9 cellular contexts compared by ENCODE assay signal in genomic region chr16:28924399-28924761, GRCh38. TPM values are rescaled to one million over a fixed set of nuclear protein-coding genes. Genes with fewer than 3 reads are reported as not detected.
DNase-seq lines count a peak whose midpoint lies in the region; ATAC-seq and TF ChIP-seq lines count a peak whose summit lies in the region.
"Had no signal": no experiment of that assay in that cellular context is flagged by ENCODE, and none has a peak within 500 bp of the region (broad histone marks: within the 10 kb centered on the region; RNA-seq: fewer than 3 reads in every experiment).

No MANE protein-coding gene starts in this region.

- POLR2A ChIA-PET in GM10248 (lab: Yijun Ruan, JAX), result interaction anchor here (1.0 to 1.2 kb wide), 4 partner anchors 10 to 62 kb away, joined by 3 to 9 read pairs (median 4); no protein-coding TSS in a partner anchor

- H3K27ac ChIP-seq in left ventricle myocardium inferior (replicated peaks) (peak overlapping the region; percentile 99), uterus (peak overlapping the region; percentile 89 to 91)

- no peak for ATAC-seq in GM18511 (IDR thresholded peaks at IDR 0.05; ENCODE audit: unreplicated experiment)

- TF ChIP-seq CTCF in left ventricle myocardium inferior (IDR thresholded peaks at IDR 0.05; ENCODE audit: borderline replicate concordance) (no peak), lower leg skin (IDR thresholded peaks at IDR 0.05) (no peak), uterus (IDR thresholded peaks at IDR 0.05) (peak in 1 of 4 experiments; percentile 4), GM10248 (IDR thresholded peaks at IDR 0.05; ENCODE audit: control extremely low read depth, extremely low read depth, low read depth, missing control alignments) (no peak)

- TF ChIP-seq POLR2A in lower leg skin (IDR thresholded peaks at IDR 0.05) (no peak), uterus (IDR thresholded peaks at IDR 0.05) (no peak)

- H3K36me3 ChIP-seq in left ventricle myocardium inferior (peaks cover 25% of the 10 kb centered on the region), adipocyte (ENCODE audit: control insufficient read depth, insufficient read depth, low read length, severe bottlenecking) (peaks cover 4% of the 10 kb centered on the region), uterus (no peaks in the 10 kb centered on the region)

- CTCF ChIA-PET in GM10248 (lab: Yijun Ruan, JAX), result interaction anchor here (0.7 to 2.3 kb wide), 4 partner anchors 8 to 78 kb away, joined by 3 to 19 read pairs (median 7); partner anchors contain the start of genes CD19 and TUFM

- H3K4me1 ChIP-seq in left ventricle myocardium inferior (peaks cover 17% of the 10 kb centered on the region), adipocyte (ENCODE audit: control insufficient read depth, insufficient read depth, low read length) (peaks cover 8% of the 10 kb centered on the region), uterus (peaks cover 0 to 7% of the 10 kb centered on the region in 2 donors)

- DNase-seq in left ventricle myocardium inferior, result no peak
- no peak for DNase-seq in cardiac septum (ENCODE audit: low spot score)
- DNase-seq in adipocyte (ENCODE audit: low read depth), result no peak
- peak in 1 of 2 donors; percentile 88 for DNase-seq in lower leg skin (ENCODE audit: low spot score in 2 of 2)
- no peak for DNase-seq in uterus
- no peak for DNase-seq in GM10248 (ENCODE audit: extremely low spot score)
- DNase-seq in SIG-M5 (lab: John Stamatoyannopoulos, UW), result no peak

- H3K4me3 ChIP-seq in left ventricle myocardium inferior (peak overlapping the region; percentile 88), adipocyte (ENCODE audit: low read length) (peak overlapping the region; percentile 79), lower leg skin (ENCODE audit: low read depth, poor library complexity, severe bottlenecking) (peak overlapping the region; percentile 73), uterus (peak overlapping the region; percentile 83 to 92)

- H3K27me3 ChIP-seq in left ventricle myocardium inferior (ENCODE audit: low read depth) (no peaks in the 10 kb centered on the region), adipocyte (replicated peaks; ENCODE audit: control insufficient read depth, insufficient read depth, low read length) (no peaks in the 10 kb centered on the region), uterus (no peaks in the 10 kb centered on the region)

- H3K9me3 ChIP-seq in left ventricle myocardium inferior (replicated peaks) (no peaks in the 10 kb centered on the region), adipocyte (ENCODE audit: control insufficient read depth, low read length) (no peaks in the 10 kb centered on the region), uterus (no peaks in the 10 kb centered on the region)

- WGBS in lower leg skin, 2 donors, result 19 to 30% methylated on average over 15 of the region's 15 CpGs

- peak overlapping the region; percentile 51 for H3K9ac ChIP-seq in adipocyte (ENCODE audit: low read length)

- intact Hi-C loops in left ventricle myocardium inferior (cut with micrococcal nuclease), result no loop called here
- intact Hi-C loops in cardiac septum (cut with DNase I), result loop anchor here (2.0 to 5.0 kb wide), 3 partner anchors 26 to 78 kb away; partner anchors contain the start of genes NFATC2IP and TUFM
- intact Hi-C loops in lower leg skin (cut with DNase I; ENCODE audit: low total_unique reads), result no loop called here
- intact Hi-C loops in uterus (cut with DNase I; ENCODE audit: low total_unique reads), result loop anchor here (10.0 kb wide), 1 partner anchor 50 kb away; the partner anchor contains the start of gene ATP2A1

RNA-seq across cellular contexts. Expression of gene RABEP2, which starts 0.7 kb away (rescaled TPM):
- total RNA-seq in left ventricle myocardium inferior (17.7 TPM), cardiac septum (14.3 TPM), lower leg skin (100 to 1,000 TPM in 2 of 4 donors, 10 to 100 TPM in 2; 80.7 to 124 (median 94.9) TPM), uterus (10 to 100 TPM in 2 of 4 donors, 1 to 10 TPM in 2; 4.9 to 41.1 (median 9.3) TPM)

RNA-seq across cellular contexts. Expression of gene CD19, which starts 7.4 kb away (rescaled TPM):
- total RNA-seq in left ventricle myocardium inferior, result not detected
- not detected for total RNA-seq in cardiac septum
- total RNA-seq in lower leg skin, result 1 to 10 TPM in 1 of 4 donors, under 1 TPM in 1, not detected in 2; 0.26 to 1.1 TPM
- total RNA-seq in uterus, result 1 to 10 TPM in 1 of 4 donors, not detected in 3; 1.5 TPM
- total RNA-seq: glomerular endothelial cell had no signal

RNA-seq across cellular contexts. Expression of gene NFATC2IP, which starts 26.4 kb away (rescaled TPM):
- total RNA-seq in left ventricle myocardium inferior, result 18.1 TPM
- total RNA-seq in cardiac septum, result 17.9 TPM
- total RNA-seq in lower leg skin, result 10 to 100 TPM; 22.0 to 32.8 (median 25.1) TPM
- 10 to 100 TPM; 10.3 to 40.8 (median 16.6) TPM for total RNA-seq in uterus

RNA-seq across cellular contexts. Expression of gene ATP2A1, which starts 46.1 kb away (rescaled TPM):
- total RNA-seq in left ventricle myocardium inferior (0.38 TPM), cardiac septum (0.54 TPM), lower leg skin (under 1 TPM; 0.07 to 0.46 (median 0.21) TPM), uterus (1 to 10 TPM in 1 of 4 donors, not detected in 3; 1.6 TPM)

RNA-seq across cellular contexts. Expression of gene SPNS1, which starts 50.2 kb away (rescaled TPM):
- 16.5 TPM for total RNA-seq in left ventricle myocardium inferior
- total RNA-seq in cardiac septum, result 15.6 TPM
- 10 to 100 TPM; 24.2 to 34.6 (median 34.0) TPM for total RNA-seq in lower leg skin
- total RNA-seq in uterus, result 10 to 100 TPM in 3 of 4 donors, 1 to 10 TPM in 1; 7.4 to 74.3 (median 25.3) TPM

Comparison
In these comparisons a context has a peak if more than half of its experiments do, and no peak if none do; other contexts are left out.
1. intact Hi-C loops: an anchor here in cardiac septum (2.0 to 5.0 kb wide) and uterus (10.0 kb wide); none called in left ventricle myocardium inferior and lower leg skin.